24 cellular contexts compared by ENCODE assay signal in genomic region chr6:127199470-127199869, GRCh38.
"Had no signal": no experiment of that assay in that cellular context is flagged by ENCODE, and none has a peak within 500 bp of the region (broad histone marks: within the 10 kb centered on the region; RNA-seq: fewer than 3 reads in every experiment).

No MANE protein-coding gene starts in this region.

- H3K9ac ChIP-seq: neural progenitor cell had no signal

- H3K27ac ChIP-seq: ascending aorta, neural progenitor cell, testis, vagina, VCaP had no signal

- H3K27me3 Mint-ChIP-seq: brain, type B pancreatic cell had no signal

- H3K4me1 ChIP-seq: ascending aorta, lower lobe of right lung, spleen, testis, vagina had no signal

- H2AFZ ChIP-seq: neural progenitor cell had no signal

- H3K4me1 Mint-ChIP-seq: activated naive CD8-positive, alpha-beta T cell treated with anti-CD3 and anti-CD28 coated beads for 36 hours; brain; natural killer cell had no signal

- DNase-seq: activated CD4-positive, alpha-beta T cell treated with anti-CD3 and anti-CD28 coated beads for 4 hours; activated CD4-positive, alpha-beta T cell treated with anti-CD3 and anti-CD28 coated beads, Interleukin-2, amount 50 U/mL, for 4 hours; activated CD8-positive, alpha-beta memory T cell treated with anti-CD3 and anti-CD28 coated beads for 24 hours; activated effector memory CD4-positive, alpha-beta T cell treated with anti-CD3 and anti-CD28 coated beads, Interleukin-2, amount 50 U/mL, for 16 hours; activated naive CD4-positive, alpha-beta T cell treated with anti-CD3 and anti-CD28 coated beads for 36 hours; activated naive CD8-positive, alpha-beta T cell treated with anti-CD3 and anti-CD28 coated beads for 36 hours; foreskin fibroblast; heart right ventricle; lower lobe of right lung; mesenchymal stem cell; natural killer cell; stimulated activated naive CD4-positive, alpha-beta T cell; testis had no signal

- H3K27ac Mint-ChIP-seq: activated naive CD4-positive, alpha-beta T cell treated with anti-CD3 and anti-CD28 coated beads for 36 hours; activated naive CD8-positive, alpha-beta T cell treated with anti-CD3 and anti-CD28 coated beads for 36 hours; activated T-helper 1 cell treated with anti-CD3 and anti-CD28 coated beads, Interleukin-12 subunit alpha, Interleukin-12 subunit beta, Interleukin-2, Interleukin-4 antibody, amounts not matched to agents 30 ng/mL and 10 ng/mL and 1 ng/mL, durations not matched to agents 14 hours and 24 hours and 36 hours; brain; natural killer cell; T-helper 2 cell treated with Interferon-gamma antibody and Interleukin-4, amounts not matched to agents 5 μg/mL and 100 μg/mL, for 36 hours; type B pancreatic cell had no signal

- H3K9me3 Mint-ChIP-seq: activated naive CD4-positive, alpha-beta T cell treated with anti-CD3 and anti-CD28 coated beads for 36 hours; activated naive CD8-positive, alpha-beta T cell treated with anti-CD3 and anti-CD28 coated beads for 36 hours; activated T-helper 1 cell treated with anti-CD3 and anti-CD28 coated beads, Interleukin-12 subunit alpha, Interleukin-12 subunit beta, Interleukin-2, Interleukin-4 antibody, amounts not matched to agents 30 ng/mL and 10 ng/mL and 1 ng/mL, durations not matched to agents 14 hours and 24 hours and 36 hours; brain; natural killer cell; neural progenitor cell; T-helper 2 cell treated with Interferon-gamma antibody and Interleukin-4, amounts not matched to agents 5 μg/mL and 100 μg/mL, for 36 hours; type B pancreatic cell had no signal

- H3K36me3 ChIP-seq: ascending aorta, heart right ventricle, lower lobe of right lung, neural progenitor cell, spleen, vagina had no signal

- H3K4me3 ChIP-seq: ascending aorta, cardiac muscle cell, coronary artery, heart right ventricle, lower lobe of right lung, neural progenitor cell, spleen, testis, vagina had no signal

- H3K27me3 ChIP-seq: ascending aorta, cardiac muscle cell, heart right ventricle, neural progenitor cell, spleen, testis, vagina had no signal

- H3K4me2 ChIP-seq: neural progenitor cell had no signal

- ATAC-seq: heart right ventricle, natural killer cell had no signal

- H3K9me3 ChIP-seq: ascending aorta, heart right ventricle, lower lobe of right lung, spleen, testis, vagina had no signal

- H3K4me3 Mint-ChIP-seq: activated naive CD4-positive, alpha-beta T cell treated with anti-CD3 and anti-CD28 coated beads for 36 hours; activated naive CD8-positive, alpha-beta T cell treated with anti-CD3 and anti-CD28 coated beads for 36 hours; activated T-helper 1 cell treated with anti-CD3 and anti-CD28 coated beads, Interleukin-12 subunit alpha, Interleukin-12 subunit beta, Interleukin-2, Interleukin-4 antibody, amounts not matched to agents 30 ng/mL and 10 ng/mL and 1 ng/mL, durations not matched to agents 14 hours and 24 hours and 36 hours; brain; natural killer cell; neural progenitor cell; T-helper 2 cell treated with Interferon-gamma antibody and Interleukin-4, amounts not matched to agents 5 μg/mL and 100 μg/mL, for 36 hours; type B pancreatic cell had no signal

- H3K36me3 Mint-ChIP-seq: activated naive CD8-positive, alpha-beta T cell treated with anti-CD3 and anti-CD28 coated beads for 36 hours; brain; natural killer cell; neural progenitor cell; type B pancreatic cell had no signal
